ENCODE assay signal across 1 cellular context in genomic region chr10:101042667-101043355, GRCh38.
A peak's percentile ranks its signal among the peaks of the same experiment; 100 is the strongest.
TF ChIP-seq lines count a peak whose summit lies in the region.

No MANE protein-coding gene starts in this region.

TF ChIP-seq in HepG2, 621 proteins besides CTCF, POLR2A, EP300 and RAD21 (continued from another document and continues in another):
- TF ChIP-seq NFYB (CRISPR knock-in tag; IDR thresholded peaks at IDR 0.05) = no peak; the same call in 1 of the 2 replicates
- peak; percentile 58; the same call in 1 of the 2 replicates for TF ChIP-seq PHF21A (CRISPR knock-in tag; IDR thresholded peaks at IDR 0.05)
- no peak for TF ChIP-seq ZBTB38 (CRISPR knock-in tag; IDR thresholded peaks at IDR 0.05)
- TF ChIP-seq TCF7 (IDR thresholded peaks at IDR 0.05; ENCODE audit: low read depth) = no peak
- no peak for TF ChIP-seq RORA (CRISPR knock-in tag; IDR thresholded peaks at IDR 0.05)
- TF ChIP-seq, protein P1, sequence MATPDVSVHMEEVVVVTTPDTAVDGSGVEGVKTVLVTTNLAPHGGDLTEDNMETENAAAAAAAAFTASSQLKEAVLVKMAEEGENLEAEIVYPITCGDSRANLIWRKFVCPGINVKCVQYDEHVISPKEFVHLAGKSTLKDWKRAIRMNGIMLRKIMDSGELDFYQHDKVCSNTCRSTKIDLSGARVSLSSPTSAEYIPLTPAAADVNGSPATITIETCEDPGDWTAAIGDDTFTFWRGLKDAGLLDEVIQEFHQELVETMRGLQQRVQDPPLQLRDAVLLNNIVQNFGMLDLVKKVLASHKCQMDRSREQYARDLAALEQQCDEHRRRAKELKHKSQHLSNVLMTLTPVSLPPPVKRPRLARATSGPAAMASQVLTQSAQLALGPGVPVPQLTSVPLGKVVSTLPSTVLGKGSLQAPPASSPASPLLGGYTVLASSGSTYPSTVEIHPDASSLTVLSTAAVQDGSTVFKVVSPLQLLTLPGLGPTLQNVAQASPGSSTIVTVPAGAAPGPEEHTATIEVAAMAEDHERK (CRISPR knock-in tag; IDR thresholded peaks at IDR 0.05; ENCODE audit: low read depth) = no peak
- no peak for TF ChIP-seq ZNF7 (CRISPR knock-in tag; IDR thresholded peaks at IDR 0.05)
- TF ChIP-seq ZNF576 (CRISPR knock-in tag; IDR thresholded peaks at IDR 0.05) = no peak
- TF ChIP-seq TBX2 (CRISPR knock-in tag; IDR thresholded peaks at IDR 0.05; ENCODE audit: borderline replicate concordance) = peak; percentile 71; the same call in 1 of the 2 replicates
- no peak for TF ChIP-seq ZNF33A (CRISPR knock-in tag; IDR thresholded peaks at IDR 0.05; ENCODE audit: borderline replicate concordance)
- TF ChIP-seq MED13 (CRISPR knock-in tag; IDR thresholded peaks at IDR 0.05) = no peak
- no peak for TF ChIP-seq RBAK (CRISPR knock-in tag; IDR thresholded peaks at IDR 0.05)
- TF ChIP-seq GABPA (IDR thresholded peaks at IDR 0.05; ENCODE audit: low read depth, low read length) = peak; percentile 38; the same call in 1 of the 2 replicates
- TF ChIP-seq GABPA (CRISPR knock-in tag; IDR thresholded peaks at IDR 0.05; ENCODE audit: low read depth) = peak; percentile 80
- TF ChIP-seq JUNB (CRISPR knock-in tag; IDR thresholded peaks at IDR 0.05; ENCODE audit: borderline replicate concordance) = no peak
- TF ChIP-seq SYNCRIP (IDR thresholded peaks at IDR 0.05; ENCODE audit: insufficient read depth, low read depth, low read length) = no peak
- no peak for TF ChIP-seq ZNF562 (CRISPR knock-in tag; IDR thresholded peaks at IDR 0.05; ENCODE audit: borderline replicate concordance)
- TF ChIP-seq ZNF232 (CRISPR knock-in tag; IDR thresholded peaks at IDR 0.05; ENCODE audit: borderline replicate concordance) = 0 out of 2 replicates have a peak, but pooled peaks have one; percentile 26
- TF ChIP-seq CC2D1A (CRISPR knock-in tag; IDR thresholded peaks at IDR 0.05) = no peak
- no peak for TF ChIP-seq SMARCC2 (IDR thresholded peaks at IDR 0.05)
- TF ChIP-seq ZNF580 (CRISPR knock-in tag; IDR thresholded peaks at IDR 0.05; ENCODE audit: borderline replicate concordance, low read depth) = peak; percentile 12; the same call in 1 of the 2 replicates
- TF ChIP-seq SSRP1 (CRISPR knock-in tag; IDR thresholded peaks at IDR 0.05) = no peak
- TF ChIP-seq FOSL1 (CRISPR knock-in tag; IDR thresholded peaks at IDR 0.05; ENCODE audit: borderline replicate concordance) = no peak
- TF ChIP-seq HCFC1 (IDR thresholded peaks at IDR 0.05; ENCODE audit: low read depth, low read length) = peak; percentile 6; the same call in 1 of the 2 replicates
- no peak for TF ChIP-seq FOSL2 (CRISPR knock-in tag; IDR thresholded peaks at IDR 0.05)
- 0 out of 2 replicates have a peak, but pooled peaks have one; percentile 69 for TF ChIP-seq ZNF333 (CRISPR knock-in tag; IDR thresholded peaks at IDR 0.05; ENCODE audit: borderline replicate concordance)
- TF ChIP-seq MEF2D (CRISPR knock-in tag; IDR thresholded peaks at IDR 0.05) = 0 out of 2 replicates have a peak, but pooled peaks have one; percentile 27
- TF ChIP-seq ZNF572 (CRISPR knock-in tag; IDR thresholded peaks at IDR 0.05) = 0 out of 2 replicates have a peak, but pooled peaks have one; percentile 36
- TF ChIP-seq SALL2 (CRISPR knock-in tag; IDR thresholded peaks at IDR 0.05) = 0 out of 2 replicates have a peak, but pooled peaks have one; percentile 44
- peak; percentile 42 for TF ChIP-seq AGO1 (IDR thresholded peaks at IDR 0.05; ENCODE audit: low read depth, low read length, poor library complexity, severe bottlenecking)
- TF ChIP-seq ZSCAN31 (CRISPR knock-in tag; IDR thresholded peaks at IDR 0.05; ENCODE audit: low read depth) = no peak
- TF ChIP-seq, protein P2, sequence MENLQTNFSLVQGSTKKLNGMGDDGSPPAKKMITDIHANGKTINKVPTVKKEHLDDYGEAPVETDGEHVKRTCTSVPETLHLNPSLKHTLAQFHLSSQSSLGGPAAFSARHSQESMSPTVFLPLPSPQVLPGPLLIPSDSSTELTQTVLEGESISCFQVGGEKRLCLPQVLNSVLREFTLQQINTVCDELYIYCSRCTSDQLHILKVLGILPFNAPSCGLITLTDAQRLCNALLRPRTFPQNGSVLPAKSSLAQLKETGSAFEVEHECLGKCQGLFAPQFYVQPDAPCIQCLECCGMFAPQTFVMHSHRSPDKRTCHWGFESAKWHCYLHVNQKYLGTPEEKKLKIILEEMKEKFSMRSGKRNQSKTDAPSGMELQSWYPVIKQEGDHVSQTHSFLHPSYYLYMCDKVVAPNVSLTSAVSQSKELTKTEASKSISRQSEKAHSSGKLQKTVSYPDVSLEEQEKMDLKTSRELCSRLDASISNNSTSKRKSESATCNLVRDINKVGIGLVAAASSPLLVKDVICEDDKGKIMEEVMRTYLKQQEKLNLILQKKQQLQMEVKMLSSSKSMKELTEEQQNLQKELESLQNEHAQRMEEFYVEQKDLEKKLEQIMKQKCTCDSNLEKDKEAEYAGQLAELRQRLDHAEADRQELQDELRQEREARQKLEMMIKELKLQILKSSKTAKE (CRISPR knock-in tag; IDR thresholded peaks at IDR 0.05; ENCODE audit: borderline replicate concordance) = no peak
- no peak; the same call in 1 of the 2 replicates for TF ChIP-seq ZNF709 (CRISPR knock-in tag; IDR thresholded peaks at IDR 0.05)
- peak; percentile 95 for TF ChIP-seq ZNF501 (CRISPR knock-in tag; IDR thresholded peaks at IDR 0.05)
- 0 out of 2 replicates have a peak, but pooled peaks have one; percentile 57 for TF ChIP-seq ZNF33B (CRISPR knock-in tag; IDR thresholded peaks at IDR 0.05)
- TF ChIP-seq ZNF619 (CRISPR knock-in tag; IDR thresholded peaks at IDR 0.05) = no peak
- TF ChIP-seq RELA (CRISPR knock-in tag; IDR thresholded peaks at IDR 0.05) = no peak
- TF ChIP-seq, protein P3, sequence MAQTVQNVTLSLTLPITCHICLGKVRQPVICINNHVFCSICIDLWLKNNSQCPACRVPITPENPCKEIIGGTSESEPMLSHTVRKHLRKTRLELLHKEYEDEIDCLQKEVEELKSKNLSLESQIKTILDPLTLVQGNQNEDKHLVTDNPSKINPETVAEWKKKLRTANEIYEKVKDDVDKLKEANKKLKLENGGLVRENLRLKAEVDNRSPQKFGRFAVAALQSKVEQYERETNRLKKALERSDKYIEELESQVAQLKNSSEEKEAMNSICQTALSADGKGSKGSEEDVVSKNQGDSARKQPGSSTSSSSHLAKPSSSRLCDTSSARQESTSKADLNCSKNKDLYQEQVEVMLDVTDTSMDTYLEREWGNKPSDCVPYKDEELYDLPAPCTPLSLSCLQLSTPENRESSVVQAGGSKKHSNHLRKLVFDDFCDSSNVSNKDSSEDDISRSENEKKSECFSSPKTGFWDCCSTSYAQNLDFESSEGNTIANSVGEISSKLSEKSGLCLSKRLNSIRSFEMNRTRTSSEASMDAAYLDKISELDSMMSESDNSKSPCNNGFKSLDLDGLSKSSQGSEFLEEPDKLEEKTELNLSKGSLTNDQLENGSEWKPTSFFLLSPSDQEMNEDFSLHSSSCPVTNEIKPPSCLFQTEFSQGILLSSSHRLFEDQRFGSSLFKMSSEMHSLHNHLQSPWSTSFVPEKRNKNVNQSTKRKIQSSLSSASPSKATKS (CRISPR knock-in tag; IDR thresholded peaks at IDR 0.05) = no peak
- TF ChIP-seq ZNF331 (CRISPR knock-in tag; IDR thresholded peaks at IDR 0.05) = peak; percentile 46; the same call in 1 of the 2 replicates
- TF ChIP-seq PHF8 (CRISPR knock-in tag; IDR thresholded peaks at IDR 0.05) = peak; percentile 66; the same call in 1 of the 2 replicates
- TF ChIP-seq PAF1 (CRISPR knock-in tag; IDR thresholded peaks at IDR 0.05) = no peak
- no peak for TF ChIP-seq KLF12 (CRISPR knock-in tag; IDR thresholded peaks at IDR 0.05; ENCODE audit: borderline replicate concordance)
- no peak for TF ChIP-seq TSC22D2 (CRISPR knock-in tag; IDR thresholded peaks at IDR 0.05; ENCODE audit: borderline replicate concordance)
- TF ChIP-seq U2AF2 (IDR thresholded peaks at IDR 0.05; ENCODE audit: low read depth, low read length) = no peak
- TF ChIP-seq HOXA5 (CRISPR knock-in tag; IDR thresholded peaks at IDR 0.05) = 0 out of 2 replicates have a peak, but pooled peaks have one; percentile 29
- TF ChIP-seq ZFP36 (IDR thresholded peaks at IDR 0.05; ENCODE audit: borderline replicate concordance, low read depth, low read length, partially characterized antibody) = no peak
- TF ChIP-seq ZNF367 (CRISPR knock-in tag; IDR thresholded peaks at IDR 0.05; ENCODE audit: borderline replicate concordance) = no peak
- no peak; the same call in 1 of the 2 replicates for TF ChIP-seq ZNF746 (CRISPR knock-in tag; IDR thresholded peaks at IDR 0.05)
- no peak for TF ChIP-seq CAMTA2 (CRISPR knock-in tag; IDR thresholded peaks at IDR 0.05; ENCODE audit: borderline replicate concordance)
- TF ChIP-seq MEIS2 (CRISPR knock-in tag; IDR thresholded peaks at IDR 0.05) = peak; percentile 77; the same call in 1 of the 2 replicates
- no peak for TF ChIP-seq GTF3A (CRISPR knock-in tag; conservative IDR thresholded peaks at IDR 0.05)
- TF ChIP-seq UBTF (CRISPR knock-in tag; IDR thresholded peaks at IDR 0.05) = no peak
- TF ChIP-seq ZNF558 (CRISPR knock-in tag; IDR thresholded peaks at IDR 0.05; ENCODE audit: borderline replicate concordance) = no peak
- TF ChIP-seq ZNF124 (CRISPR knock-in tag; IDR thresholded peaks at IDR 0.05) = no peak
- no peak; the same call in 1 of the 2 replicates for TF ChIP-seq KDM5B (CRISPR knock-in tag; IDR thresholded peaks at IDR 0.05; ENCODE audit: borderline replicate concordance)
- TF ChIP-seq ATM (IDR thresholded peaks at IDR 0.05; ENCODE audit: borderline replicate concordance) = no peak
- TF ChIP-seq ZNF569 (CRISPR knock-in tag; IDR thresholded peaks at IDR 0.05; ENCODE audit: borderline replicate concordance) = 0 out of 2 replicates have a peak, but pooled peaks have one; percentile 41
- no peak for TF ChIP-seq MLLT10 (CRISPR knock-in tag; IDR thresholded peaks at IDR 0.05)
- 0 out of 2 replicates have a peak, but pooled peaks have one; percentile 29 for TF ChIP-seq ZNF431 (CRISPR knock-in tag; IDR thresholded peaks at IDR 0.05; ENCODE audit: borderline replicate concordance, low read depth)
- no peak for TF ChIP-seq SRSF9 (IDR thresholded peaks at IDR 0.05; ENCODE audit: borderline replicate concordance, insufficient read depth, low read depth, low read length, poor library complexity, severe bottlenecking)
- TF ChIP-seq ZSCAN22 (CRISPR knock-in tag; IDR thresholded peaks at IDR 0.05) = no peak
- TF ChIP-seq ZBTB33 (CRISPR knock-in tag; IDR thresholded peaks at IDR 0.05) = no peak
- TF ChIP-seq MBD4 (IDR thresholded peaks at IDR 0.05; ENCODE audit: borderline replicate concordance, low read length) = no peak
- no peak for TF ChIP-seq KLF6 (CRISPR knock-in tag; IDR thresholded peaks at IDR 0.05)
- 0 out of 2 replicates have a peak, but pooled peaks have one; percentile 21 for TF ChIP-seq GATAD2A (CRISPR knock-in tag; IDR thresholded peaks at IDR 0.05)
- no peak for TF ChIP-seq NR1H2 (CRISPR knock-in tag; IDR thresholded peaks at IDR 0.05; ENCODE audit: borderline replicate concordance, low read depth)
- TF ChIP-seq ZNF17 (CRISPR knock-in tag; IDR thresholded peaks at IDR 0.05) = no peak
- TF ChIP-seq HOXA3 (CRISPR knock-in tag; IDR thresholded peaks at IDR 0.05) = no peak; the same call in 1 of the 2 replicates
- TF ChIP-seq SP1 (IDR thresholded peaks at IDR 0.05) = no peak
- TF ChIP-seq SP1 (CRISPR knock-in tag; IDR thresholded peaks at IDR 0.05) = peak; percentile 62
- TF ChIP-seq ZSCAN12 (CRISPR knock-in tag; IDR thresholded peaks at IDR 0.05) = no peak
- peak; percentile 87; the same call in 1 of the 2 replicates for TF ChIP-seq MEIS1 (CRISPR knock-in tag; IDR thresholded peaks at IDR 0.05; ENCODE audit: borderline replicate concordance)
- TF ChIP-seq AGO2 (optimal IDR thresholded peaks at IDR 0.05; ENCODE audit: low read depth, low read length) = no peak
